16 cellular contexts compared by ENCODE assay signal in the genomic region with DNA sequence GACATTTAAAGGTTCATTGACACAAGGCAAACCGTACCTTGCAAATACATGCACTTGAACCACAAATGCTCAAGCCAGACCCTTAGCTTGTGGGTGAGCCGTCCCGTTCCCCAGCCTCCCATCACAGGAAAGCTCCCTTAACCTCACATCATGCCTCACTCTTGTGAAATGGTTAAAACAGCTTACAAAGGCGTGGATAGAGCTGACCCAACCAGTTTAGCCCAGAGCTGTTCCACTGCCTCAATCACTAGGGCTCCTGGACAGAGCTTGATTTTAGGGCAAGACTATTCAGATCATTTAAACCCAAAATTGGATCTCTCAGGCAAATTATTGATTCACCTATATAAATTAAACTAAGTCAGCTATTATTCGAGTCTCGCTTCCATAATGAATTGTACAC.
DNase-seq lines count a peak whose midpoint lies in the region; ATAC-seq, FAIRE-seq and TF ChIP-seq lines count a peak whose summit lies in the region.
"Had no signal": no experiment of that assay in that cellular context is flagged by ENCODE, and none has a peak within 500 bp of the region (broad histone marks: within the 10 kb centered on the region; RNA-seq: fewer than 3 reads in every experiment).

No MANE protein-coding gene starts in this region.

- POLR2A ChIA-PET in K562 (lab: Yijun Ruan, JAX) = interaction anchor here (0.6 kb wide), 1 partner anchor 717 kb away, joined by 3 read pairs; no protein-coding TSS in a partner anchor

- no peak overlapping the region for H3K27ac ChIP-seq in CD4-positive, CD25-positive, alpha-beta regulatory T cell (ENCODE audit: insufficient read depth, low read length, poor library complexity, severe bottlenecking)
- no peak overlapping the region for H3K27ac ChIP-seq in K562 (ENCODE audit: extremely low read depth, low read depth, low read length)
- H3K27ac ChIP-seq: 22Rv1, BLaER1, GM23248 had no signal

- no peaks in the 10 kb centered on the region for H3K9me1 ChIP-seq in K562 (ENCODE audit: control insufficient read depth, insufficient read depth, low read length)

- H3K4me3 Mint-ChIP-seq in T-helper 1 cell treated with Interleukin-12 subunit alpha and Interleukin-12 subunit beta and Interleukin-4 antibody, amounts not matched to agents 30 μg/mL and 1 μg/mL, for 36 hours = no peak overlapping the region
- H3K4me3 Mint-ChIP-seq in CD4-positive, CD25-positive, alpha-beta regulatory T cell = no peak overlapping the region
- no peak overlapping the region for H3K4me3 Mint-ChIP-seq in nephron
- no peak overlapping the region for H3K4me3 Mint-ChIP-seq in natural killer cell treated with Interleukin-12 subunit alpha and Interleukin-12 subunit beta and Interleukin-15 and Interleukin-18, amount 100 ng/mL, for 72 hours
- H3K4me3 Mint-ChIP-seq: H9 had no signal

- no peak overlapping the region for H3K9ac ChIP-seq in K562 (ENCODE audit: insufficient read depth in 1 of 2, low read depth in 2 of 2, low read length in 2 of 2)
- H3K9ac ChIP-seq: BLaER1, GM23248 had no signal

- in situ Hi-C loops in K562 (cut with MboI) = no loop called here

- H4K20me1 ChIP-seq in K562 (replicated peaks; ENCODE audit: control insufficient read depth, insufficient read depth, low read length) = no peaks in the 10 kb centered on the region
- H4K20me1 ChIP-seq: BLaER1 had no signal

- peaks cover 4% of the 10 kb centered on the region for H3K9me3 Mint-ChIP-seq in T-helper 1 cell treated with Interleukin-12 subunit alpha and Interleukin-12 subunit beta and Interleukin-4 antibody, amounts not matched to agents 30 μg/mL and 1 μg/mL, for 36 hours
- H3K9me3 Mint-ChIP-seq in CD4-positive, CD25-positive, alpha-beta regulatory T cell = no peaks in the 10 kb centered on the region
- H3K9me3 Mint-ChIP-seq in nephron = no peaks in the 10 kb centered on the region
- H3K9me3 Mint-ChIP-seq in natural killer cell treated with Interleukin-12 subunit alpha and Interleukin-12 subunit beta and Interleukin-15 and Interleukin-18, amount 100 ng/mL, for 72 hours = no peaks in the 10 kb centered on the region
- H3K9me3 Mint-ChIP-seq: H9 had no signal

- TF ChIP-seq RAD21 in K562 (CRISPR knock-in tag; conservative IDR thresholded peaks at IDR 0.05 in 1 of 2, IDR thresholded peaks at IDR 0.05 in 1 of 2) = no peak

- peaks cover 32% of the 10 kb centered on the region for H3K36me3 Mint-ChIP-seq in T-helper 1 cell treated with Interleukin-12 subunit alpha and Interleukin-12 subunit beta and Interleukin-4 antibody, amounts not matched to agents 30 μg/mL and 1 μg/mL, for 36 hours (ENCODE audit: low read depth)
- H3K36me3 Mint-ChIP-seq in CD4-positive, CD25-positive, alpha-beta regulatory T cell = no peaks in the 10 kb centered on the region
- no peaks in the 10 kb centered on the region for H3K36me3 Mint-ChIP-seq in nephron (ENCODE audit: low read depth)
- no peaks in the 10 kb centered on the region for H3K36me3 Mint-ChIP-seq in natural killer cell treated with Interleukin-12 subunit alpha and Interleukin-12 subunit beta and Interleukin-15 and Interleukin-18, amount 100 ng/mL, for 72 hours

- no peak for ATAC-seq in CD4-positive, CD25-positive, alpha-beta regulatory T cell (ENCODE audit: low read depth in 2 of 2)
- peak; percentile 28; the same call in 1 of the 3 replicates for ATAC-seq in K562
- ATAC-seq in natural killer cell treated with Interleukin-12 subunit alpha and Interleukin-12 subunit beta and Interleukin-15 and Interleukin-18, amount 100 ng/mL, for 72 hours = no peak
- ATAC-seq: GM12878 had no signal

- H3K9me3 ChIP-seq in CD4-positive, CD25-positive, alpha-beta regulatory T cell (ENCODE audit: control insufficient read depth in 2 of 2, low read length in 2 of 2) = no peaks in the 10 kb centered on the region
- H3K9me3 ChIP-seq in K562 (replicated peaks; ENCODE audit: control insufficient read depth, insufficient read depth, low read depth, low read length) = no peaks in the 10 kb centered on the region
- H3K9me3 ChIP-seq: BLaER1 had no signal

- no peak for TF ChIP-seq EP300 in K562 (IDR thresholded peaks at IDR 0.05; ENCODE audit: low read length)

- no TSS peak for BruUV-seq in K562 (replicated peaks; lab: Mats Ljungman, UMichigan)

- intact Hi-C loops in K562 (cut with micrococcal nuclease) = no loop called here

- peak overlapping the region; percentile 54 for H3K27ac Mint-ChIP-seq in T-helper 1 cell treated with Interleukin-12 subunit alpha and Interleukin-12 subunit beta and Interleukin-4 antibody, amounts not matched to agents 30 μg/mL and 1 μg/mL, for 36 hours
- H3K27ac Mint-ChIP-seq in CD4-positive, CD25-positive, alpha-beta regulatory T cell = peak overlapping the region in 2 of 3 donors; percentile 17 to 53
- peak overlapping the region in 2 of 3 experiments; percentile 20 to 27 for H3K27ac Mint-ChIP-seq in nephron
- peak overlapping the region in 1 of 2 donors; percentile 59 for H3K27ac Mint-ChIP-seq in natural killer cell treated with Interleukin-12 subunit alpha and Interleukin-12 subunit beta and Interleukin-15 and Interleukin-18, amount 100 ng/mL, for 72 hours

- H3K27me3 Mint-ChIP-seq in T-helper 1 cell treated with Interleukin-12 subunit alpha and Interleukin-12 subunit beta and Interleukin-4 antibody, amounts not matched to agents 30 μg/mL and 1 μg/mL, for 36 hours (ENCODE audit: low read depth) = no peaks in the 10 kb centered on the region
- no peaks in the 10 kb centered on the region for H3K27me3 Mint-ChIP-seq in CD4-positive, CD25-positive, alpha-beta regulatory T cell
- no peaks in the 10 kb centered on the region for H3K27me3 Mint-ChIP-seq in nephron (ENCODE audit: low read depth)
- H3K27me3 Mint-ChIP-seq in natural killer cell treated with Interleukin-12 subunit alpha and Interleukin-12 subunit beta and Interleukin-15 and Interleukin-18, amount 100 ng/mL, for 72 hours = no peaks in the 10 kb centered on the region

- DNase-seq in T-helper 1 cell (no peak), K562 (ENCODE audit: extremely low read depth in 1 of 4, low spot score in 3 of 4) (no peak), retina (no peak), NCI-H82 (lab: John Stamatoyannopoulos, UW) (no peak)
- DNase-seq in CD4-positive, CD25-positive, alpha-beta regulatory T cell = no peak
- DNase-seq in natural killer cell treated with Interleukin-12 subunit alpha and Interleukin-12 subunit beta and Interleukin-15 and Interleukin-18, amount 100 ng/mL, for 72 hours (ENCODE audit: low spot score) = no peak
- DNase-seq: AML-193, DMS 273 treated with DMSO at 0.1 percent for 48 hours, GM23248, H9 had no signal

- CTCF ChIA-PET in K562 (lab: Yijun Ruan, JAX; ENCODE audit: low intra/inter-chr PET ratio) = interaction anchor here (2.8 kb wide), 1 partner anchor 343 kb away, joined by 13 read pairs; no protein-coding TSS in a partner anchor

- no peaks in the 10 kb centered on the region for H3K27me3 ChIP-seq in CD4-positive, CD25-positive, alpha-beta regulatory T cell (ENCODE audit: control insufficient read depth, insufficient read depth, low read length)
- peaks cover 0 to 8% of the 10 kb centered on the region in 2 experiments; a peak in 1 of 5 replicates for H3K27me3 ChIP-seq in K562 (ENCODE audit: control insufficient read depth in 2 of 2, insufficient read depth in 2 of 2, low read length in 2 of 2)
- H3K27me3 ChIP-seq: BLaER1 had no signal

- H3K4me1 ChIP-seq in CD4-positive, CD25-positive, alpha-beta regulatory T cell (ENCODE audit: control insufficient read depth, insufficient read depth, low read length, poor library complexity, severe bottlenecking) = peaks cover 25% of the 10 kb centered on the region
- no peaks in the 10 kb centered on the region for H3K4me1 ChIP-seq in K562 (replicated peaks in 1 of 2; ENCODE audit: control insufficient read depth in 2 of 2, insufficient read depth in 2 of 2, low read length in 2 of 2)

- no peak overlapping the region for H3K4me3 ChIP-seq in CD4-positive, CD25-positive, alpha-beta regulatory T cell (ENCODE audit: low read depth, low read length)
- H3K4me3 ChIP-seq in K562 = no peak overlapping the region
- H3K4me3 ChIP-seq: BLaER1, GM12878, GM23248 had no signal

- no peak for TF ChIP-seq POLR2A in K562 (conservative IDR thresholded peaks at IDR 0.05)

- no peaks in the 10 kb centered on the region for H3K79me2 ChIP-seq in K562 (ENCODE audit: control insufficient read depth, insufficient read depth, low read length)

- H3K4me1 Mint-ChIP-seq in T-helper 1 cell treated with Interleukin-12 subunit alpha and Interleukin-12 subunit beta and Interleukin-4 antibody, amounts not matched to agents 30 μg/mL and 1 μg/mL, for 36 hours (ENCODE audit: low read depth) = peaks cover 67% of the 10 kb centered on the region
- peaks cover 16 to 59% (median 50%) of the 10 kb centered on the region in 4 donors for H3K4me1 Mint-ChIP-seq in CD4-positive, CD25-positive, alpha-beta regulatory T cell
- H3K4me1 Mint-ChIP-seq in nephron = peaks cover 35% of the 10 kb centered on the region
- H3K4me1 Mint-ChIP-seq in natural killer cell treated with Interleukin-12 subunit alpha and Interleukin-12 subunit beta and Interleukin-15 and Interleukin-18, amount 100 ng/mL, for 72 hours (ENCODE audit: low read depth in 2 of 2) = peaks cover 21 to 34% of the 10 kb centered on the region in 2 donors
- H3K4me1 Mint-ChIP-seq: H9 had no signal

- H2AFZ ChIP-seq in K562 (ENCODE audit: low read depth, low read length) = no peak overlapping the region
- H2AFZ ChIP-seq: GM23248 had no signal

- no peak for TF ChIP-seq CTCF in K562 (IDR thresholded peaks at IDR 0.05 in 2 of 3, conservative IDR thresholded peaks at IDR 0.05 in 1 of 3; ENCODE audit: insufficient read depth in 2 of 3, low read depth in 1 of 3, low read length in 3 of 3)
- no peak for TF ChIP-seq CTCF in nephron (IDR thresholded peaks at IDR 0.05; ENCODE audit: unreplicated experiment in 3 of 3)

- no peaks in the 10 kb centered on the region for H3K36me3 ChIP-seq in CD4-positive, CD25-positive, alpha-beta regulatory T cell (ENCODE audit: control insufficient read depth, insufficient read depth, low read length)
- H3K36me3 ChIP-seq in K562 (ENCODE audit: control insufficient read depth, insufficient read depth, low read length) = no peaks in the 10 kb centered on the region
- H3K36me3 ChIP-seq: BLaER1 had no signal

- no peak overlapping the region for H3K4me2 ChIP-seq in K562 (ENCODE audit: insufficient read depth, low read length)
- H3K4me2 ChIP-seq: BLaER1 had no signal

- no peak for FAIRE-seq in K562 (lab: Jason Lieb, UNC)
- FAIRE-seq: GM12878, GM18507 had no signal

- 20% methylated on average over 6 of the region's 6 CpGs for WGBS in K562 (ENCODE audit: insufficient coverage, low coverage, missing lambda C conversion rate)

TF ChIP-seq in K562, 482 proteins besides CTCF, POLR2A, EP300 and RAD21 (continues in another document):
- TF ChIP-seq, protein P1, sequence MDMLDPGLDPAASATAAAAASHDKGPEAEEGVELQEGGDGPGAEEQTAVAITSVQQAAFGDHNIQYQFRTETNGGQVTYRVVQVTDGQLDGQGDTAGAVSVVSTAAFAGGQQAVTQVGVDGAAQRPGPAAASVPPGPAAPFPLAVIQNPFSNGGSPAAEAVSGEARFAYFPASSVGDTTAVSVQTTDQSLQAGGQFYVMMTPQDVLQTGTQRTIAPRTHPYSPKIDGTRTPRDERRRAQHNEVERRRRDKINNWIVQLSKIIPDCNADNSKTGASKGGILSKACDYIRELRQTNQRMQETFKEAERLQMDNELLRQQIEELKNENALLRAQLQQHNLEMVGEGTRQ (CRISPR knock-in tag; IDR thresholded peaks at IDR 0.05) = no peak
- 0 out of 2 replicates have a peak, but pooled peaks have one; percentile 44 for TF ChIP-seq ZNF316 (IDR thresholded peaks at IDR 0.05)
- TF ChIP-seq HEY1 (CRISPR knock-in tag; IDR thresholded peaks at IDR 0.05; ENCODE audit: borderline replicate concordance) = no peak
